In genomic region chr9:137776306-137776995, GRCh38 we compare ENCODE assay signal across 14 cellular contexts.
DNase-seq lines count a peak whose midpoint lies in the region; ATAC-seq and TF ChIP-seq lines count a peak whose summit lies in the region.
"Had no signal": no experiment of that assay in that cellular context is flagged by ENCODE, and none has a peak within 500 bp of the region (broad histone marks: within the 10 kb centered on the region; RNA-seq: fewer than 3 reads in every experiment).

No MANE protein-coding gene starts in this region.

- H3K4me3 Mint-ChIP-seq in chondrocyte (ENCODE audit: unreplicated experiment), result no peak overlapping the region
- H3K4me3 Mint-ChIP-seq: CD4-positive, alpha-beta memory T cell had no signal

- H3K4me2 ChIP-seq in IMR-90 (ENCODE audit: low read depth, low read length) (no peak overlapping the region), osteoblast (ENCODE audit: insufficient read depth, low read length) (no peak overlapping the region)
- H3K4me2 ChIP-seq: A549 had no signal

- TF ChIP-seq CTCF in IMR-90 (conservative IDR thresholded peaks at IDR 0.05; ENCODE audit: low read depth, low read length) (no peak), RWPE2 (IDR thresholded peaks at IDR 0.05; ENCODE audit: poor library complexity, severe bottlenecking) (no peak), chondrocyte (IDR thresholded peaks at IDR 0.05) (no peak), osteoblast (IDR thresholded peaks at IDR 0.05; ENCODE audit: extremely low read depth, low read depth, low read length) (no peak), mucosa of descending colon (IDR thresholded peaks at IDR 0.05) (no peak)

- dilution Hi-C loops in IMR-90 (cut with HindIII; ENCODE audit: low sequenced_read_pairs, unreplicated experiment), result no loop called here

- H3K27ac ChIP-seq in IMR-90 (ENCODE audit: insufficient read depth, low read length), result no peak overlapping the region
- no peak overlapping the region for H3K27ac ChIP-seq in RWPE2 (ENCODE audit: poor library complexity, severe bottlenecking)
- no peak overlapping the region for H3K27ac ChIP-seq in osteoblast (ENCODE audit: low read depth, low read length)
- H3K27ac ChIP-seq: A549, C4-2B had no signal

- no peak overlapping the region for H3K4ac ChIP-seq in IMR-90 (ENCODE audit: low read depth, low read length)

- H4K8ac ChIP-seq in IMR-90 (ENCODE audit: low read depth in 2 of 2, low read length in 2 of 2), result no peak overlapping the region

- no peak overlapping the region for H3K14ac ChIP-seq in IMR-90 (replicated peaks; ENCODE audit: low read depth, low read length)

- peaks cover 16% of the 10 kb centered on the region for H3K36me3 Mint-ChIP-seq in chondrocyte (ENCODE audit: low read depth)

- in situ Hi-C loops in IMR-90 (cut with MboI; ENCODE audit: low sequenced_read_pairs), result no loop called here

- no peaks in the 10 kb centered on the region for H3K4me1 Mint-ChIP-seq in chondrocyte (ENCODE audit: low read depth)

- intact Hi-C loops in IMR-90 (cut with micrococcal nuclease), result no loop called here
- intact Hi-C loops in mucosa of descending colon (cut with DNase I, micrococcal nuclease), result no loop called here

- WGBS in IMR-90 (ENCODE audit: extremely low coverage in 2 of 2, insufficient read length in 1 of 2), 2 experiments, result 100% methylated on average over 6 of the region's 22 CpGs; no CpG with 5 or more reads in 1 of the 2 experiments

- H4K91ac ChIP-seq in IMR-90 (ENCODE audit: insufficient read depth, low read depth, low read length), result no peak overlapping the region

- no peak overlapping the region for H3K56ac ChIP-seq in IMR-90 (ENCODE audit: extremely low read depth, insufficient read depth, low read length)

- H3K79me1 ChIP-seq in IMR-90 (ENCODE audit: low read depth in 1 of 2, low read length in 2 of 2), result peaks cover 8 to 21% of the 10 kb centered on the region in 2 experiments; a peak in 2 of 4 replicates

- peaks cover 5% of the 10 kb centered on the region; the same call in 1 of the 2 replicates for H3K9me1 ChIP-seq in IMR-90 (ENCODE audit: insufficient read depth, low read length)

- no peaks in the 10 kb centered on the region for H3K27me3 Mint-ChIP-seq in chondrocyte (ENCODE audit: low read depth)
- H3K27me3 Mint-ChIP-seq: CD4-positive, alpha-beta memory T cell had no signal

- H3K9ac ChIP-seq in IMR-90 (ENCODE audit: low read depth, low read length), result no peak overlapping the region

- H2BK20ac ChIP-seq in IMR-90 (ENCODE audit: low read depth, low read length), result no peak overlapping the region

- ATAC-seq in IMR-90 (ENCODE audit: low read depth) (no peak), RWPE2 (ENCODE audit: low read depth) (no peak), mucosa of descending colon (no peak)
- ATAC-seq: A549, HCT116 had no signal

- no peak overlapping the region for H2BK5ac ChIP-seq in IMR-90 (ENCODE audit: low read depth, low read length, poor library complexity, severe bottlenecking)

- no peak overlapping the region for H3K18ac ChIP-seq in IMR-90 (ENCODE audit: low read depth, low read length)

- no peak overlapping the region for H2AK5ac ChIP-seq in IMR-90 (ENCODE audit: low read depth, low read length)

- POLR2A ChIA-PET in IMR-90 (lab: Charles Lee; ENCODE audit: unreplicated experiment), result no interaction called here

- no peaks in the 10 kb centered on the region for H3K9me3 Mint-ChIP-seq in chondrocyte (ENCODE audit: low read depth)
- H3K9me3 Mint-ChIP-seq: CD4-positive, alpha-beta memory T cell had no signal

- no peak for TF ChIP-seq POLR2A in IMR-90 (IDR thresholded peaks at IDR 0.05; ENCODE audit: low read depth, low read length)

- no peak overlapping the region for H4K5ac ChIP-seq in IMR-90 (ENCODE audit: low read depth, low read length)

- H2BK15ac ChIP-seq in IMR-90 (ENCODE audit: low read depth, low read length), result no peak overlapping the region

- H3K27ac Mint-ChIP-seq in chondrocyte (ENCODE audit: unreplicated experiment), result no peak overlapping the region

- TF ChIP-seq RAD21 in IMR-90 (IDR thresholded peaks at IDR 0.05; ENCODE audit: low read length), result no peak

- H3K27me3 ChIP-seq in IMR-90 (ENCODE audit: control insufficient read depth, insufficient read depth, low read length) (no peaks in the 10 kb centered on the region), RWPE2 (ENCODE audit: insufficient read depth, poor library complexity, severe bottlenecking) (no peaks in the 10 kb centered on the region), osteoblast (ENCODE audit: insufficient read depth, low read length) (no peaks in the 10 kb centered on the region)
- H3K27me3 ChIP-seq: BE2C had no signal

- H4K20me1 ChIP-seq in IMR-90 (ENCODE audit: insufficient read depth, low read length) (no peaks in the 10 kb centered on the region), osteoblast (ENCODE audit: insufficient read depth, low read length) (peaks cover 13% of the 10 kb centered on the region)

- no peaks in the 10 kb centered on the region for H3K4me1 ChIP-seq in IMR-90 (ENCODE audit: control insufficient read depth, insufficient read depth, low read length)
- no peaks in the 10 kb centered on the region for H3K4me1 ChIP-seq in RWPE2 (ENCODE audit: insufficient read depth, poor library complexity, severe bottlenecking)
- H3K4me1 ChIP-seq in osteoblast (ENCODE audit: insufficient read depth, low read length), result no peaks in the 10 kb centered on the region
- no peaks in the 10 kb centered on the region for H3K4me1 ChIP-seq in mucosa of descending colon (ENCODE audit: low read depth)
- H3K4me1 ChIP-seq: A549, BE2C had no signal

- H3K23ac ChIP-seq in IMR-90 (ENCODE audit: low read depth, low read length), result no peak overlapping the region

- H3K36me3 ChIP-seq in IMR-90 (ENCODE audit: control insufficient read depth, insufficient read depth, low read length) (peaks cover 55% of the 10 kb centered on the region), RWPE2 (ENCODE audit: low read depth) (peaks cover 49% of the 10 kb centered on the region), osteoblast (ENCODE audit: insufficient read depth, low read length) (peaks cover 48% of the 10 kb centered on the region), mucosa of descending colon (ENCODE audit: low read depth) (peaks cover 3% of the 10 kb centered on the region)

- H3K4me3 ChIP-seq in IMR-90 (ENCODE audit: insufficient read depth, low read depth, low read length), result no peak overlapping the region
- H3K4me3 ChIP-seq in RWPE2 (ENCODE audit: severe bottlenecking), result no peak overlapping the region
- no peak overlapping the region for H3K4me3 ChIP-seq in osteoblast (ENCODE audit: insufficient read depth, low read length)
- H3K4me3 ChIP-seq in mucosa of descending colon, result no peak overlapping the region
- H3K4me3 ChIP-seq: A549 had no signal

- CTCF ChIA-PET in IMR-90 (lab: Yijun Ruan, JAX), result no interaction called here

- DNase-seq in IMR-90 (no peak), RWPE2 (ENCODE audit: low spot score) (peak; percentile 30), chondrocyte (ENCODE audit: low spot score) (peak; percentile 75), osteoblast (ENCODE audit: insufficient read length, low spot score, missing footprints) (peak; percentile 58), mucosa of descending colon (no peak), NCI-H1092 treated with DMSO at 0.1 percent for 48 hours (lab: John Stamatoyannopoulos, UW) (no peak)
- DNase-seq in stimulated activated naive CD4-positive, alpha-beta T cell treated with Interleukin-2 at 50 U/mL for 16 hours (lab: John Stamatoyannopoulos, UW), result no peak
- DNase-seq: BE2C; CD4-positive, alpha-beta memory T cell; DMS79 treated with DMSO at 0.1 percent for 48 hours; EL had no signal

- no peaks in the 10 kb centered on the region for H3K79me2 ChIP-seq in osteoblast (ENCODE audit: insufficient read depth, low read length)

- no TSS peak for BruUV-seq in IMR-90 (replicated peaks; lab: Mats Ljungman, UMichigan)

- peak overlapping the region; percentile 50 for H2AK9ac ChIP-seq in IMR-90 (replicated peaks; ENCODE audit: low read depth, low read length, poor library complexity)

- H2BK120ac ChIP-seq in IMR-90 (ENCODE audit: low read depth, low read length), result no peak overlapping the region

- H2AFZ ChIP-seq in IMR-90 (replicated peaks; ENCODE audit: low read length, poor library complexity) (no peak overlapping the region), osteoblast (ENCODE audit: low read length) (no peak overlapping the region)

- no peaks in the 10 kb centered on the region for H3K9me3 ChIP-seq in IMR-90 (ENCODE audit: control insufficient read depth, insufficient read depth, low read length)
- H3K9me3 ChIP-seq in RWPE2 (ENCODE audit: severe bottlenecking), result no peaks in the 10 kb centered on the region
- no peaks in the 10 kb centered on the region for H3K9me3 ChIP-seq in osteoblast (ENCODE audit: low read depth, low read length)
- H3K9me3 ChIP-seq in mucosa of descending colon, result no peaks in the 10 kb centered on the region
- H3K9me3 ChIP-seq: A549, BE2C had no signal

TF ChIP-seq in IMR-90, 13 proteins besides CTCF, POLR2A, EP300 and RAD21 (continues in another document):
- TF ChIP-seq CHD1 (IDR thresholded peaks at IDR 0.05; ENCODE audit: low read depth, low read length) (no peak), USF2 (IDR thresholded peaks at IDR 0.05; ENCODE audit: low read depth, low read length) (no peak), RCOR1 (IDR thresholded peaks at IDR 0.05; ENCODE audit: insufficient replicate concordance, low read length) (no peak), NFE2L2 (IDR thresholded peaks at IDR 0.05; ENCODE audit: low read depth, low read length) (no peak), CEBPB (IDR thresholded peaks at IDR 0.05; ENCODE audit: low read depth, low read length) (no peak), FOS (IDR thresholded peaks at IDR 0.05; ENCODE audit: low read depth, low read length) (no peak), MAFK (IDR thresholded peaks at IDR 0.05; ENCODE audit: low read depth, low read length) (no peak), MAZ (IDR thresholded peaks at IDR 0.05; ENCODE audit: borderline replicate concordance, low read depth, low read length) (no peak), BHLHE40 (IDR thresholded peaks at IDR 0.05; ENCODE audit: low read depth, low read length) (no peak), RFX5 (IDR thresholded peaks at IDR 0.05; ENCODE audit: low read depth, low read length) (no peak)

Comparison
In these comparisons a context has a peak if more than half of its experiments do, and no peak if none do; other contexts are left out.
1. DNase-seq: peak in RWPE2 (single experiment), chondrocyte (single experiment) and osteoblast (single experiment); none in IMR-90 (single experiment), stimulated activated naive CD4-positive, alpha-beta T cell treated with Interleukin-2 at 50 U/mL for 16 hours (single experiment), mucosa of descending colon (0 of 3) and NCI-H1092 treated with DMSO at 0.1 percent for 48 hours (single experiment).